In genomic region chr5:142500506-142500905, GRCh38 we compare ENCODE assay signal across 3 cellular contexts.
TF ChIP-seq lines count a peak whose summit lies in the region.

No MANE protein-coding gene starts in this region.

TF ChIP-seq in GM23338, 12 proteins besides CTCF, POLR2A, EP300 and RAD21:
- TF ChIP-seq ZNF331 (CRISPR knock-in tag; IDR thresholded peaks at IDR 0.05; ENCODE audit: low read depth) = no peak

TF ChIP-seq in HepG2, 621 proteins besides CTCF, POLR2A, EP300 and RAD21:
- TF ChIP-seq REL (CRISPR knock-in tag; conservative IDR thresholded peaks at IDR 0.05) (no peak), ZKSCAN1 (IDR thresholded peaks at IDR 0.05; ENCODE audit: low read length) (peak; percentile 82)

TF ChIP-seq in SK-N-SH, 30 proteins besides CTCF, POLR2A, EP300 and RAD21:
- no peak for TF ChIP-seq RXRA (IDR thresholded peaks at IDR 0.05; ENCODE audit: borderline replicate concordance, low read depth)
- no peak for TF ChIP-seq TAF1 (IDR thresholded peaks at IDR 0.05; ENCODE audit: borderline replicate concordance, low read depth, low read length)
- TF ChIP-seq TCF12 (IDR thresholded peaks at IDR 0.05) = no peak
- TF ChIP-seq GATA2 (CRISPR knock-in tag; IDR thresholded peaks at IDR 0.05) = no peak
- no peak for TF ChIP-seq MEF2A (IDR thresholded peaks at IDR 0.05; ENCODE audit: borderline replicate concordance, low read depth)
- no peak for TF ChIP-seq TEAD4 (IDR thresholded peaks at IDR 0.05; ENCODE audit: borderline replicate concordance, insufficient read depth)
- no peak for TF ChIP-seq POLR2AphosphoS5 (IDR thresholded peaks at IDR 0.05; ENCODE audit: low read depth, low read length)
- TF ChIP-seq, protein P1, sequence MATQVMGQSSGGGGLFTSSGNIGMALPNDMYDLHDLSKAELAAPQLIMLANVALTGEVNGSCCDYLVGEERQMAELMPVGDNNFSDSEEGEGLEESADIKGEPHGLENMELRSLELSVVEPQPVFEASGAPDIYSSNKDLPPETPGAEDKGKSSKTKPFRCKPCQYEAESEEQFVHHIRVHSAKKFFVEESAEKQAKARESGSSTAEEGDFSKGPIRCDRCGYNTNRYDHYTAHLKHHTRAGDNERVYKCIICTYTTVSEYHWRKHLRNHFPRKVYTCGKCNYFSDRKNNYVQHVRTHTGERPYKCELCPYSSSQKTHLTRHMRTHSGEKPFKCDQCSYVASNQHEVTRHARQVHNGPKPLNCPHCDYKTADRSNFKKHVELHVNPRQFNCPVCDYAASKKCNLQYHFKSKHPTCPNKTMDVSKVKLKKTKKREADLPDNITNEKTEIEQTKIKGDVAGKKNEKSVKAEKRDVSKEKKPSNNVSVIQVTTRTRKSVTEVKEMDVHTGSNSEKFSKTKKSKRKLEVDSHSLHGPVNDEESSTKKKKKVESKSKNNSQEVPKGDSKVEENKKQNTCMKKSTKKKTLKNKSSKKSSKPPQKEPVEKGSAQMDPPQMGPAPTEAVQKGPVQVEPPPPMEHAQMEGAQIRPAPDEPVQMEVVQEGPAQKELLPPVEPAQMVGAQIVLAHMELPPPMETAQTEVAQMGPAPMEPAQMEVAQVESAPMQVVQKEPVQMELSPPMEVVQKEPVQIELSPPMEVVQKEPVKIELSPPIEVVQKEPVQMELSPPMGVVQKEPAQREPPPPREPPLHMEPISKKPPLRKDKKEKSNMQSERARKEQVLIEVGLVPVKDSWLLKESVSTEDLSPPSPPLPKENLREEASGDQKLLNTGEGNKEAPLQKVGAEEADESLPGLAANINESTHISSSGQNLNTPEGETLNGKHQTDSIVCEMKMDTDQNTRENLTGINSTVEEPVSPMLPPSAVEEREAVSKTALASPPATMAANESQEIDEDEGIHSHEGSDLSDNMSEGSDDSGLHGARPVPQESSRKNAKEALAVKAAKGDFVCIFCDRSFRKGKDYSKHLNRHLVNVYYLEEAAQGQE (IDR thresholded peaks at IDR 0.05; ENCODE audit: low read depth, low read length) = no peak
- no peak for TF ChIP-seq SIN3A (IDR thresholded peaks at IDR 0.05; ENCODE audit: borderline replicate concordance, low read depth, low read length)
- no peak for TF ChIP-seq ZBTB33 (IDR thresholded peaks at IDR 0.05; ENCODE audit: borderline replicate concordance, low read depth)
- TF ChIP-seq, protein P2, sequence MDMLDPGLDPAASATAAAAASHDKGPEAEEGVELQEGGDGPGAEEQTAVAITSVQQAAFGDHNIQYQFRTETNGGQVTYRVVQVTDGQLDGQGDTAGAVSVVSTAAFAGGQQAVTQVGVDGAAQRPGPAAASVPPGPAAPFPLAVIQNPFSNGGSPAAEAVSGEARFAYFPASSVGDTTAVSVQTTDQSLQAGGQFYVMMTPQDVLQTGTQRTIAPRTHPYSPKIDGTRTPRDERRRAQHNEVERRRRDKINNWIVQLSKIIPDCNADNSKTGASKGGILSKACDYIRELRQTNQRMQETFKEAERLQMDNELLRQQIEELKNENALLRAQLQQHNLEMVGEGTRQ (IDR thresholded peaks at IDR 0.05; ENCODE audit: borderline replicate concordance, low read depth, low read length) = no peak
- TF ChIP-seq JUND (IDR thresholded peaks at IDR 0.05) = no peak
- no peak for TF ChIP-seq USF1 (IDR thresholded peaks at IDR 0.05; ENCODE audit: borderline replicate concordance, low read depth)
- no peak for TF ChIP-seq RFX5 (IDR thresholded peaks at IDR 0.05; ENCODE audit: low read length)
- TF ChIP-seq RCOR1 (IDR thresholded peaks at IDR 0.05; ENCODE audit: low read length) = no peak
- TF ChIP-seq, protein P3, sequence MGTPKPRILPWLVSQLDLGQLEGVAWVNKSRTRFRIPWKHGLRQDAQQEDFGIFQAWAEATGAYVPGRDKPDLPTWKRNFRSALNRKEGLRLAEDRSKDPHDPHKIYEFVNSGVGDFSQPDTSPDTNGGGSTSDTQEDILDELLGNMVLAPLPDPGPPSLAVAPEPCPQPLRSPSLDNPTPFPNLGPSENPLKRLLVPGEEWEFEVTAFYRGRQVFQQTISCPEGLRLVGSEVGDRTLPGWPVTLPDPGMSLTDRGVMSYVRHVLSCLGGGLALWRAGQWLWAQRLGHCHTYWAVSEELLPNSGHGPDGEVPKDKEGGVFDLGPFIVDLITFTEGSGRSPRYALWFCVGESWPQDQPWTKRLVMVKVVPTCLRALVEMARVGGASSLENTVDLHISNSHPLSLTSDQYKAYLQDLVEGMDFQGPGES (IDR thresholded peaks at IDR 0.05; ENCODE audit: low read depth, low read length) = no peak
- TF ChIP-seq FOSL2 (IDR thresholded peaks at IDR 0.05; ENCODE audit: borderline replicate concordance, low read depth) = no peak
- no peak for TF ChIP-seq EZH2phosphoT487 (IDR thresholded peaks at IDR 0.05; ENCODE audit: borderline replicate concordance, low read depth)
- no peak for TF ChIP-seq NFIC (IDR thresholded peaks at IDR 0.05; ENCODE audit: borderline replicate concordance)
